In the genomic region with DNA sequence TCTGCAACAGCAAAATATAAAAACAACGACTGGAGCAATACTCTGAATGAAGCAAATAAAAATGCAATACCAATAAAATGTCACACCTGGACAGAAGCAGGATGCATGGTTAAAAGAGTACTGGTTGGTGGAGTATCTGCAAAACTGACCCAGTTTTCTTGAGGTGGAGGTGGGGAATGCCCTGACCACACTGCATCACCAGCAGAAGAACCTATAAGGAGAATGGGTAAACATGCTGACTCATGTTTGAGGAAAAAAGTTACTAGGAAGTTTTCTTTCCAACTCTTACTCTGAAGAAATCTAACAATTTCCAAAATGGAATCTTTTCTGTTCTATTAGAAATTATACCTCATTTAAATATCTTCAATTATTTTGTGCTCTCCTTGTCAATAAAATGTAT, we compare ENCODE assay signal across 10 cellular contexts. TPM values are rescaled to one million over a fixed set of nuclear protein-coding genes. Genes with fewer than 3 reads are reported as not detected.
DNase-seq lines count a peak whose midpoint lies in the region; ATAC-seq and TF ChIP-seq lines count a peak whose summit lies in the region.
"Had no signal": no experiment of that assay in that cellular context is flagged by ENCODE, and none has a peak within 500 bp of the region (broad histone marks: within the 10 kb centered on the region; RNA-seq: fewer than 3 reads in every experiment).

No MANE protein-coding gene starts in this region.

- peaks cover 4 to 28% (median 6%) of the 10 kb centered on the region in 3 donors for H3K4me1 ChIP-seq in esophagus squamous epithelium

- no peak overlapping the region for H3K4me3 Mint-ChIP-seq in progenitor cell of endocrine pancreas (ENCODE audit: low read depth)

- peak; percentile 41 for DNase-seq in GM12865 (ENCODE audit: low read depth)
- DNase-seq in activated T-helper 9 cell treated with anti-CD3 and anti-CD28 coated beads, Interleukin-2, amount 50 U/mL, for 16 hours (ENCODE audit: low read depth), result peak; percentile 18
- DNase-seq in kidney tubule cell (ENCODE audit: low spot score), result peak; percentile 75
- DNase-seq in progenitor cell of endocrine pancreas (ENCODE audit: low spot score, unreplicated experiment), result no peak
- DNase-seq in OCI-M2 (lab: John Stamatoyannopoulos, UW; ENCODE audit: unreplicated experiment), result no peak
- no peak for DNase-seq in esophagus squamous epithelium (lab: John Stamatoyannopoulos, UW)
- no peak for DNase-seq in Right ventricle myocardium superior
- DNase-seq: NCI-H1105 treated with DMSO at 0.1 percent for 48 hours had no signal

- WGBS in esophagus squamous epithelium, 2 donors, result 63 to 74% methylated on average over 1 of the region's 1 CpG

- H3K4me3 ChIP-seq in GM12865 (ENCODE audit: low read depth, low read length) (no peak overlapping the region), esophagus squamous epithelium (no peak overlapping the region)
- H3K4me3 ChIP-seq: tibial nerve had no signal

- peak; percentile 72 for ATAC-seq in HG02798 (IDR thresholded peaks at IDR 0.05; ENCODE audit: poor library complexity, unreplicated experiment)
- ATAC-seq in Right ventricle myocardium superior (ENCODE audit: poor library complexity), result no peak

- H3K36me3 ChIP-seq in esophagus squamous epithelium, result peaks cover 5 to 66% (median 5%) of the 10 kb centered on the region in 3 donors

- TF ChIP-seq POLR2A in esophagus squamous epithelium (IDR thresholded peaks at IDR 0.05), result no peak

- no peaks in the 10 kb centered on the region for H3K27me3 ChIP-seq in esophagus squamous epithelium
- H3K27me3 ChIP-seq: tibial nerve had no signal

- H3K9me3 ChIP-seq in esophagus squamous epithelium, result no peaks in the 10 kb centered on the region
- H3K9me3 ChIP-seq: tibial nerve had no signal

- H3K9me3 Mint-ChIP-seq in progenitor cell of endocrine pancreas (ENCODE audit: low read depth), result no peaks in the 10 kb centered on the region

- H3K27ac ChIP-seq in esophagus squamous epithelium, result no peak overlapping the region
- H3K27ac ChIP-seq: tibial nerve had no signal

- TF ChIP-seq CTCF in GM12865 (IDR thresholded peaks at IDR 0.05; ENCODE audit: insufficient read depth, low read depth, low read length, missing control alignments) (no peak), progenitor cell of endocrine pancreas (IDR thresholded peaks at IDR 0.05; ENCODE audit: unreplicated experiment) (no peak), esophagus squamous epithelium (IDR thresholded peaks at IDR 0.05) (no peak)

- H3K4me1 Mint-ChIP-seq in progenitor cell of endocrine pancreas (ENCODE audit: low read depth), result peaks cover 7% of the 10 kb centered on the region

- no peaks in the 10 kb centered on the region for H3K27me3 Mint-ChIP-seq in progenitor cell of endocrine pancreas

- H3K36me3 Mint-ChIP-seq in progenitor cell of endocrine pancreas (ENCODE audit: insufficient read depth), result peaks cover 19% of the 10 kb centered on the region

- intact Hi-C loops in esophagus squamous epithelium (cut with DNase I) (no loop called here), Right ventricle myocardium superior (cut with DNase I) (no loop called here)

- H3K27ac Mint-ChIP-seq in progenitor cell of endocrine pancreas, result no peak overlapping the region

RNA-seq across cellular contexts. Expression of a gene that starts 43.6 kb away (rescaled TPM):
- total RNA-seq in progenitor cell of endocrine pancreas, result 60.3 and 64.3 TPM in 2 replicates
- total RNA-seq in esophagus squamous epithelium, result 10 to 100 TPM; 30.8 to 60.3 (median 43.2) TPM
- total RNA-seq in Right ventricle myocardium superior, result 31.0 TPM

Comparison
In these comparisons a context has a peak if more than half of its experiments do, and no peak if none do; other contexts are left out.
1. DNase-seq: peak in GM12865 (single experiment), activated T-helper 9 cell treated with anti-CD3 and anti-CD28 coated beads, Interleukin-2, amount 50 U/mL, for 16 hours (single experiment) and kidney tubule cell (single experiment); none in progenitor cell of endocrine pancreas (single experiment), OCI-M2 (single experiment), esophagus squamous epithelium (single experiment) and Right ventricle myocardium superior (single experiment).